Comparison of ENCODE assay signal across 1 cellular context in the genomic region with DNA sequence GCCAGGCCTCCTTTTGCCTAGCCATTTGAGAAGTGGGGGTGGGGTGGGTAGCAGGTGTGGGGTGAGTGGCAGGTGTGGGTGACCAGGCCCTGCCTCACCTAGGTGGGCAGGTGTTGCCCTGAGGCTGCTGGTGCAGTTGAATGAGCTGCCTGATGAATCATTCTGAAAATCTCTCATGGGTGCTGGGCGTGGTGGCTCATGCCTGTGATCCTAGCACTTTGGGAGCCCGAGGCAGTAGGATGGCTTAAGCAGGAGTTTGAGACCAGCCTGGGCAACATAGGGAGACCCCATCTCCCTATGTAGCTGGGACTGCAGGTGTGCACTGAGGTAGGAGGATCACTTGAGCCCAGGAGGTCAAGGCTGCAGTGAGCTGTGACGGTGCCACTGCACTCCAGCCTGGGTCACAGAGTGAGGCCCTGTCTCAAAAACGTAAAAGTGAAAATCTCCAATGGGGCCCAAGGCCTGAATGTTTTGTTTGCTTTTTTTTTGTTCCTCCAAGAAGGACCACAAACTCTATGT.
TF ChIP-seq lines count a peak whose summit lies in the region.

No MANE protein-coding gene starts in this region.

TF ChIP-seq in GM12878, 131 proteins besides CTCF, POLR2A, EP300 and RAD21 (continued from another document and continues in another):
- TF ChIP-seq ZNF384 (IDR thresholded peaks at IDR 0.05; ENCODE audit: borderline replicate concordance, low read depth, low read length) (no peak), JUNB (IDR thresholded peaks at IDR 0.05) (peak; percentile 11; the same call in 1 of the 2 replicates), SMAD1 (IDR thresholded peaks at IDR 0.05; ENCODE audit: low read depth, partially characterized antibody) (no peak), EGR1 (IDR thresholded peaks at IDR 0.05; ENCODE audit: borderline replicate concordance in 1 of 2, low read depth in 2 of 2, low read length in 2 of 2) (no peak), NFIC (IDR thresholded peaks at IDR 0.05; ENCODE audit: low read depth, low read length) (no peak), NR2F1 (conservative IDR thresholded peaks at IDR 0.05) (peak; percentile 84), CBFB (IDR thresholded peaks at IDR 0.05; ENCODE audit: low read depth) (peak; percentile 50; the same call in 1 of the 2 replicates), ZNF274 (IDR thresholded peaks at IDR 0.05; ENCODE audit: insufficient read depth, insufficient read length) (no peak), POU2F2 (IDR thresholded peaks at IDR 0.05; ENCODE audit: borderline replicate concordance, low read depth, low read length) (no peak), CREM (IDR thresholded peaks at IDR 0.05; ENCODE audit: low read depth) (0 out of 2 replicates have a peak, but pooled peaks have one; percentile 10), TARDBP (IDR thresholded peaks at IDR 0.05; ENCODE audit: borderline replicate concordance) (no peak), RBBP5 (conservative IDR thresholded peaks at IDR 0.05) (no peak), BMI1 (IDR thresholded peaks at IDR 0.05; ENCODE audit: borderline replicate concordance) (no peak), ELK1 (IDR thresholded peaks at IDR 0.05; ENCODE audit: low read depth, low read length) (no peak), TCF7 (IDR thresholded peaks at IDR 0.05; ENCODE audit: borderline replicate concordance) (no peak), MEF2B (IDR thresholded peaks at IDR 0.05; ENCODE audit: partially characterized antibody, poor library complexity, severe bottlenecking) (no peak), IRF4 (IDR thresholded peaks at IDR 0.05; ENCODE audit: low read depth, low read length) (peak; percentile 59; the same call in 1 of the 2 replicates), SREBF1 (IDR thresholded peaks at IDR 0.05; ENCODE audit: low read length) (no peak), E4F1 (IDR thresholded peaks at IDR 0.05; ENCODE audit: borderline replicate concordance, partially characterized antibody) (no peak), YY1 (IDR thresholded peaks at IDR 0.05; ENCODE audit: low read depth, low read length) (no peak), BHLHE40 (IDR thresholded peaks at IDR 0.05; ENCODE audit: borderline replicate concordance in 1 of 2, low read depth in 2 of 2, low read length in 1 of 2) (peak; percentile 14 to 45; a peak in 3 of 4 replicates), NR2C2 (IDR thresholded peaks at IDR 0.05; ENCODE audit: borderline replicate concordance, control insufficient read depth, insufficient read length, low read depth) (no peak), CHD1 (IDR thresholded peaks at IDR 0.05; ENCODE audit: low read depth, low read length) (no peak), SPI1 (IDR thresholded peaks at IDR 0.05; ENCODE audit: borderline replicate concordance, insufficient read depth, low read depth, low read length) (no peak), TAF1 (IDR thresholded peaks at IDR 0.05; ENCODE audit: borderline replicate concordance, low read depth, low read length) (no peak), NR2C1 (IDR thresholded peaks at IDR 0.05) (peak; percentile 23; the same call in 1 of the 2 replicates), MXI1 (IDR thresholded peaks at IDR 0.05; ENCODE audit: low read depth, low read length) (0 out of 2 replicates have a peak, but pooled peaks have one; percentile 20), SUPT20H (IDR thresholded peaks at IDR 0.05; ENCODE audit: borderline replicate concordance, control insufficient read depth, low read depth, low read length) (no peak), ZBED1 (IDR thresholded peaks at IDR 0.05; ENCODE audit: borderline replicate concordance) (no peak), FOXM1 (IDR thresholded peaks at IDR 0.05; ENCODE audit: low read depth, low read length) (no peak), CEBPB (IDR thresholded peaks at IDR 0.05; ENCODE audit: borderline replicate concordance in 1 of 2, low read depth in 2 of 2, low read length in 2 of 2) (no peak), SP1 (IDR thresholded peaks at IDR 0.05; ENCODE audit: low read depth, low read length) (no peak), IKZF2 (IDR thresholded peaks at IDR 0.05) (no peak), ZNF207 (IDR thresholded peaks at IDR 0.05; ENCODE audit: borderline replicate concordance) (0 out of 2 replicates have a peak, but pooled peaks have one; percentile 43), NKRF (conservative IDR thresholded peaks at IDR 0.05) (no peak; the same call in 1 of the 2 replicates), WRNIP1 (IDR thresholded peaks at IDR 0.05; ENCODE audit: borderline replicate concordance, low read depth, low read length) (no peak)
- TF ChIP-seq, protein P1, sequence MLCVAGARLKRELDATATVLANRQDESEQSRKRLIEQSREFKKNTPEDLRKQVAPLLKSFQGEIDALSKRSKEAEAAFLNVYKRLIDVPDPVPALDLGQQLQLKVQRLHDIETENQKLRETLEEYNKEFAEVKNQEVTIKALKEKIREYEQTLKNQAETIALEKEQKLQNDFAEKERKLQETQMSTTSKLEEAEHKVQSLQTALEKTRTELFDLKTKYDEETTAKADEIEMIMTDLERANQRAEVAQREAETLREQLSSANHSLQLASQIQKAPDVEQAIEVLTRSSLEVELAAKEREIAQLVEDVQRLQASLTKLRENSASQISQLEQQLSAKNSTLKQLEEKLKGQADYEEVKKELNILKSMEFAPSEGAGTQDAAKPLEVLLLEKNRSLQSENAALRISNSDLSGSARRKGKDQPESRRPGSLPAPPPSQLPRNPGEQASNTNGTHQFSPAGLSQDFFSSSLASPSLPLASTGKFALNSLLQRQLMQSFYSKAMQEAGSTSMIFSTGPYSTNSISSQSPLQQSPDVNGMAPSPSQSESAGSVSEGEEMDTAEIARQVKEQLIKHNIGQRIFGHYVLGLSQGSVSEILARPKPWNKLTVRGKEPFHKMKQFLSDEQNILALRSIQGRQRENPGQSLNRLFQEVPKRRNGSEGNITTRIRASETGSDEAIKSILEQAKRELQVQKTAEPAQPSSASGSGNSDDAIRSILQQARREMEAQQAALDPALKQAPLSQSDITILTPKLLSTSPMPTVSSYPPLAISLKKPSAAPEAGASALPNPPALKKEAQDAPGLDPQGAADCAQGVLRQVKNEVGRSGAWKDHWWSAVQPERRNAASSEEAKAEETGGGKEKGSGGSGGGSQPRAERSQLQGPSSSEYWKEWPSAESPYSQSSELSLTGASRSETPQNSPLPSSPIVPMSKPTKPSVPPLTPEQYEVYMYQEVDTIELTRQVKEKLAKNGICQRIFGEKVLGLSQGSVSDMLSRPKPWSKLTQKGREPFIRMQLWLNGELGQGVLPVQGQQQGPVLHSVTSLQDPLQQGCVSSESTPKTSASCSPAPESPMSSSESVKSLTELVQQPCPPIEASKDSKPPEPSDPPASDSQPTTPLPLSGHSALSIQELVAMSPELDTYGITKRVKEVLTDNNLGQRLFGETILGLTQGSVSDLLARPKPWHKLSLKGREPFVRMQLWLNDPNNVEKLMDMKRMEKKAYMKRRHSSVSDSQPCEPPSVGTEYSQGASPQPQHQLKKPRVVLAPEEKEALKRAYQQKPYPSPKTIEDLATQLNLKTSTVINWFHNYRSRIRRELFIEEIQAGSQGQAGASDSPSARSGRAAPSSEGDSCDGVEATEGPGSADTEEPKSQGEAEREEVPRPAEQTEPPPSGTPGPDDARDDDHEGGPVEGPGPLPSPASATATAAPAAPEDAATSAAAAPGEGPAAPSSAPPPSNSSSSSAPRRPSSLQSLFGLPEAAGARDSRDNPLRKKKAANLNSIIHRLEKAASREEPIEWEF (IDR thresholded peaks at IDR 0.05; ENCODE audit: insufficient replicate concordance, low read depth, low read length) = no peak
- TF ChIP-seq, protein P2, sequence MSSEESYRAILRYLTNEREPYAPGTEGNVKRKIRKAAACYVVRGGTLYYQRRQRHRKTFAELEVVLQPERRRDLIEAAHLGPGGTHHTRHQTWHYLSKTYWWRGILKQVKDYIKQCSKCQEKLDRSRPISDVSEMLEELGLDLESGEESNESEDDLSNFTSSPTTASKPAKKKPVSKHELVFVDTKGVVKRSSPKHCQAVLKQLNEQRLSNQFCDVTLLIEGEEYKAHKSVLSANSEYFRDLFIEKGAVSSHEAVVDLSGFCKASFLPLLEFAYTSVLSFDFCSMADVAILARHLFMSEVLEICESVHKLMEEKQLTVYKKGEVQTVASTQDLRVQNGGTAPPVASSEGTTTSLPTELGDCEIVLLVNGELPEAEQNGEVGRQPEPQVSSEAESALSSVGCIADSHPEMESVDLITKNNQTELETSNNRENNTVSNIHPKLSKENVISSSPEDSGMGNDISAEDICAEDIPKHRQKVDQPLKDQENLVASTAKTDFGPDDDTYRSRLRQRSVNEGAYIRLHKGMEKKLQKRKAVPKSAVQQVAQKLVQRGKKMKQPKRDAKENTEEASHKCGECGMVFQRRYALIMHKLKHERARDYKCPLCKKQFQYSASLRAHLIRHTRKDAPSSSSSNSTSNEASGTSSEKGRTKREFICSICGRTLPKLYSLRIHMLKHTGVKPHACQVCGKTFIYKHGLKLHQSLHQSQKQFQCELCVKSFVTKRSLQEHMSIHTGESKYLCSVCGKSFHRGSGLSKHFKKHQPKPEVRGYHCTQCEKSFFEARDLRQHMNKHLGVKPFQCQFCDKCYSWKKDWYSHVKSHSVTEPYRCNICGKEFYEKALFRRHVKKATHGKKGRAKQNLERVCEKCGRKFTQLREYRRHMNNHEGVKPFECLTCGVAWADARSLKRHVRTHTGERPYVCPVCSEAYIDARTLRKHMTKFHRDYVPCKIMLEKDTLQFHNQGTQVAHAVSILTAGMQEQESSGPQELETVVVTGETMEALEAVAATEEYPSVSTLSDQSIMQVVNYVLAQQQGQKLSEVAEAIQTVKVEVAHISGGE (CRISPR knock-in tag; IDR thresholded peaks at IDR 0.05) = no peak
- TF ChIP-seq, protein P3, sequence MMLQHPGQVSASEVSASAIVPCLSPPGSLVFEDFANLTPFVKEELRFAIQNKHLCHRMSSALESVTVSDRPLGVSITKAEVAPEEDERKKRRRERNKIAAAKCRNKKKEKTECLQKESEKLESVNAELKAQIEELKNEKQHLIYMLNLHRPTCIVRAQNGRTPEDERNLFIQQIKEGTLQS (IDR thresholded peaks at IDR 0.05; ENCODE audit: borderline replicate concordance, extremely low read depth, low read depth, low read length) = no peak
- TF ChIP-seq, protein P4, sequence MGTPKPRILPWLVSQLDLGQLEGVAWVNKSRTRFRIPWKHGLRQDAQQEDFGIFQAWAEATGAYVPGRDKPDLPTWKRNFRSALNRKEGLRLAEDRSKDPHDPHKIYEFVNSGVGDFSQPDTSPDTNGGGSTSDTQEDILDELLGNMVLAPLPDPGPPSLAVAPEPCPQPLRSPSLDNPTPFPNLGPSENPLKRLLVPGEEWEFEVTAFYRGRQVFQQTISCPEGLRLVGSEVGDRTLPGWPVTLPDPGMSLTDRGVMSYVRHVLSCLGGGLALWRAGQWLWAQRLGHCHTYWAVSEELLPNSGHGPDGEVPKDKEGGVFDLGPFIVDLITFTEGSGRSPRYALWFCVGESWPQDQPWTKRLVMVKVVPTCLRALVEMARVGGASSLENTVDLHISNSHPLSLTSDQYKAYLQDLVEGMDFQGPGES (IDR thresholded peaks at IDR 0.05) = no peak
- TF ChIP-seq, protein P5, sequence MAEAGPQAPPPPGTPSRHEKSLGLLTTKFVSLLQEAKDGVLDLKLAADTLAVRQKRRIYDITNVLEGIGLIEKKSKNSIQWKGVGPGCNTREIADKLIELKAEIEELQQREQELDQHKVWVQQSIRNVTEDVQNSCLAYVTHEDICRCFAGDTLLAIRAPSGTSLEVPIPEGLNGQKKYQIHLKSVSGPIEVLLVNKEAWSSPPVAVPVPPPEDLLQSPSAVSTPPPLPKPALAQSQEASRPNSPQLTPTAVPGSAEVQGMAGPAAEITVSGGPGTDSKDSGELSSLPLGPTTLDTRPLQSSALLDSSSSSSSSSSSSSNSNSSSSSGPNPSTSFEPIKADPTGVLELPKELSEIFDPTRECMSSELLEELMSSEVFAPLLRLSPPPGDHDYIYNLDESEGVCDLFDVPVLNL (IDR thresholded peaks at IDR 0.05; ENCODE audit: low read depth, low read length) = no peak
- TF ChIP-seq, protein P6, sequence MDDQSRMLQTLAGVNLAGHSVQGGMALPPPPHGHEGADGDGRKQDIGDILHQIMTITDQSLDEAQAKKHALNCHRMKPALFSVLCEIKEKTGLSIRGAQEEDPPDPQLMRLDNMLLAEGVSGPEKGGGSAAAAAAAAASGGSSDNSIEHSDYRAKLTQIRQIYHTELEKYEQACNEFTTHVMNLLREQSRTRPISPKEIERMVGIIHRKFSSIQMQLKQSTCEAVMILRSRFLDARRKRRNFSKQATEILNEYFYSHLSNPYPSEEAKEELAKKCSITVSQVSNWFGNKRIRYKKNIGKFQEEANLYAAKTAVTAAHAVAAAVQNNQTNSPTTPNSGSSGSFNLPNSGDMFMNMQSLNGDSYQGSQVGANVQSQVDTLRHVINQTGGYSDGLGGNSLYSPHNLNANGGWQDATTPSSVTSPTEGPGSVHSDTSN (IDR thresholded peaks at IDR 0.05; ENCODE audit: insufficient replicate concordance, low read depth, low read length) = no peak
